Comparison of ENCODE assay signal across 8 cellular contexts in genomic region chr2:226791487-226792081, GRCh38. TPM values are rescaled to one million over a fixed set of nuclear protein-coding genes. Genes with fewer than 3 reads are reported as not detected.
DNase-seq lines count a peak whose midpoint lies in the region; ATAC-seq and TF ChIP-seq lines count a peak whose summit lies in the region.

No MANE protein-coding gene starts in this region.

- H3K9me3 ChIP-seq in AG04450 (ENCODE audit: control insufficient read depth, insufficient read depth, low read length), result peaks cover 3% of the 10 kb centered on the region; the same call in 1 of the 2 replicates

- CTCF ChIA-PET in AG04450 (lab: Charles Lee), result interaction anchor here (1.0 to 1.2 kb wide), 2 partner anchors 902 to 1122 kb away, joined by 3 to 5 read pairs; no protein-coding TSS in a partner anchor
- CTCF ChIA-PET in WTC11 (lab: Charles Lee), result no interaction called here

- H3K4me3 Mint-ChIP-seq in WTC11, result peak overlapping the region; percentile 84

- H3K36me3 Mint-ChIP-seq in WTC11, result peaks cover 13% of the 10 kb centered on the region

- ATAC-seq in GM18868 (IDR thresholded peaks at IDR 0.05; ENCODE audit: unreplicated experiment), result peak; percentile 99
- ATAC-seq in HG03095 (IDR thresholded peaks at IDR 0.05; ENCODE audit: unreplicated experiment), result peak; percentile 99
- peak; percentile 90 for ATAC-seq in WTC11

- no peaks in the 10 kb centered on the region for H3K27me3 ChIP-seq in AG04450 (ENCODE audit: control insufficient read depth, insufficient read depth, low read length)

- H3K4me1 Mint-ChIP-seq in WTC11, result peaks cover 64% of the 10 kb centered on the region

- POLR2A ChIA-PET in AG04450 (lab: Yijun Ruan, JAX), result interaction anchor here (0.8 to 1.5 kb wide), 2 partner anchors 36 to 606 kb away, joined by 3 to 5 read pairs; no protein-coding TSS in a partner anchor
- POLR2A ChIA-PET in WTC11 (lab: Charles Lee), result interaction anchor here (1.0 kb wide), 1 partner anchor 11 kb away, joined by 3 read pairs; no protein-coding TSS in a partner anchor

- no peak for DNase-seq in AG04450 (ENCODE audit: low read depth, low spot score)
- peak; percentile 71 for DNase-seq in NCI-H2171 (lab: John Stamatoyannopoulos, UW)
- DNase-seq in WTC11 (ENCODE audit: low spot score), result peak; percentile 92
- peak; percentile 79 to 89 for DNase-seq in cardiac fibroblast (ENCODE audit: low read depth in 2 of 2)
- DNase-seq in iris pigment epithelial cell (ENCODE audit: low read depth), result peak; percentile 88
- DNase-seq in stimulated activated CD4-positive, alpha-beta T cell treated with anti-CD3 and anti-CD28 coated beads, Interleukin-12 subunit alpha, Interleukin-12 subunit beta, amount 100 ng/mL, for 48 hours (ENCODE audit: low read depth in 2 of 3, low spot score in 1 of 3), result peak; percentile 83 to 91 (median 85)

- H3K27me3 Mint-ChIP-seq in WTC11 (ENCODE audit: low read depth), result no peaks in the 10 kb centered on the region

- no peaks in the 10 kb centered on the region for H3K9me3 Mint-ChIP-seq in WTC11

- H3K4me3 ChIP-seq in AG04450 (ENCODE audit: low read depth, low read length) (peak overlapping the region; percentile 91), cardiac fibroblast (replicated peaks in 1 of 2; ENCODE audit: low read depth in 2 of 2, low read length in 2 of 2) (peak overlapping the region; percentile 64 to 78)

- H3K27ac Mint-ChIP-seq in WTC11, result peak overlapping the region; percentile 97

- peak overlapping the region; percentile 85 for H3K27ac ChIP-seq in AG04450 (ENCODE audit: low read depth, low read length)

- TF ChIP-seq CTCF in AG04450 (IDR thresholded peaks at IDR 0.05; ENCODE audit: low read depth, low read length) (peak; percentile 30; the same call in 1 of the 2 replicates), WTC11 (IDR thresholded peaks at IDR 0.05) (no peak), cardiac fibroblast (IDR thresholded peaks at IDR 0.05; ENCODE audit: low read depth, low read length) (peak; percentile 2)

TF ChIP-seq in WTC11, 78 proteins besides CTCF, POLR2A, EP300 and RAD21 (continues in another document):
- TF ChIP-seq AR (CRISPR knock-in tag; IDR thresholded peaks at IDR 0.05), result no peak
- no peak for TF ChIP-seq OVOL2 (CRISPR knock-in tag; IDR thresholded peaks at IDR 0.05; ENCODE audit: borderline replicate concordance)
- TF ChIP-seq FOXK1 (CRISPR knock-in tag; IDR thresholded peaks at IDR 0.05), result 0 out of 2 replicates have a peak, but pooled peaks have one; percentile 51
- 0 out of 2 replicates have a peak, but pooled peaks have one; percentile 32 for TF ChIP-seq TEAD4 (CRISPR knock-in tag; IDR thresholded peaks at IDR 0.05)
- peak; percentile 69; the same call in 1 of the 2 replicates for TF ChIP-seq ZBTB21 (CRISPR knock-in tag; IDR thresholded peaks at IDR 0.05; ENCODE audit: borderline replicate concordance)
- TF ChIP-seq ZNF416 (CRISPR knock-in tag; IDR thresholded peaks at IDR 0.05), result peak; percentile 60; the same call in 1 of the 2 replicates
- peak; percentile 74 for TF ChIP-seq NFYB (CRISPR knock-in tag; conservative IDR thresholded peaks at IDR 0.05; ENCODE audit: low read depth)
- TF ChIP-seq FOXJ3 (CRISPR knock-in tag; IDR thresholded peaks at IDR 0.05; ENCODE audit: borderline replicate concordance), result no peak
- no peak for TF ChIP-seq E2F4 (CRISPR knock-in tag; IDR thresholded peaks at IDR 0.05; ENCODE audit: borderline replicate concordance, low read depth)
- peak; percentile 61 for TF ChIP-seq E2F5 (CRISPR knock-in tag; IDR thresholded peaks at IDR 0.05)
- peak; percentile 21; the same call in 1 of the 2 replicates for TF ChIP-seq CREM (CRISPR knock-in tag; IDR thresholded peaks at IDR 0.05)
- TF ChIP-seq TEAD1 (CRISPR knock-in tag; IDR thresholded peaks at IDR 0.05), result peak; percentile 69; the same call in 1 of the 2 replicates
- no peak for TF ChIP-seq MAX (CRISPR knock-in tag; IDR thresholded peaks at IDR 0.05)
- 0 out of 2 replicates have a peak, but pooled peaks have one; percentile 70 for TF ChIP-seq MLX (CRISPR knock-in tag; IDR thresholded peaks at IDR 0.05)
- TF ChIP-seq SP1 (CRISPR knock-in tag; conservative IDR thresholded peaks at IDR 0.05), result peak; percentile 81
- TF ChIP-seq FOXP1 (CRISPR knock-in tag; IDR thresholded peaks at IDR 0.05; ENCODE audit: borderline replicate concordance), result no peak; the same call in 1 of the 2 replicates
- no peak for TF ChIP-seq RELA (CRISPR knock-in tag; IDR thresholded peaks at IDR 0.05; ENCODE audit: borderline replicate concordance)
- TF ChIP-seq ATF6 (CRISPR knock-in tag; IDR thresholded peaks at IDR 0.05), result no peak
- TF ChIP-seq NFE2L1 (CRISPR knock-in tag; IDR thresholded peaks at IDR 0.05), result peak; percentile 13; the same call in 1 of the 2 replicates
- 0 out of 2 replicates have a peak, but pooled peaks have one; percentile 35 for TF ChIP-seq USF2 (CRISPR knock-in tag; IDR thresholded peaks at IDR 0.05)

RNA-seq across cellular contexts. Expression of gene IRS1, which starts 8.0 kb away (rescaled TPM):
- 32.9 and 36.6 TPM in 2 replicates for polyA plus RNA-seq in AG04450 (2011; rRNA removed)
- polyA minus RNA-seq in AG04450 (2011; rRNA and poly(A)+ RNA removed), result 68.0 and 68.9 TPM in 2 replicates
- 18.2 to 22.9 TPM (median 18.6 TPM) in 3 replicates for total RNA-seq in WTC11 (2021)

RNA-seq across cellular contexts. Expression of gene RHBDD1, which starts 44.3 kb away (rescaled TPM):
- polyA plus RNA-seq in AG04450 (2011; rRNA removed), result 39.4 and 48.7 TPM in 2 replicates
- polyA minus RNA-seq in AG04450 (2011; rRNA and poly(A)+ RNA removed), result 49.6 and 75.9 TPM in 2 replicates
- 20.5 to 26.8 TPM (median 25.7 TPM) in 3 replicates for total RNA-seq in WTC11 (2021)
